ENCODE assay signal across 1 cellular context in the genomic region with DNA sequence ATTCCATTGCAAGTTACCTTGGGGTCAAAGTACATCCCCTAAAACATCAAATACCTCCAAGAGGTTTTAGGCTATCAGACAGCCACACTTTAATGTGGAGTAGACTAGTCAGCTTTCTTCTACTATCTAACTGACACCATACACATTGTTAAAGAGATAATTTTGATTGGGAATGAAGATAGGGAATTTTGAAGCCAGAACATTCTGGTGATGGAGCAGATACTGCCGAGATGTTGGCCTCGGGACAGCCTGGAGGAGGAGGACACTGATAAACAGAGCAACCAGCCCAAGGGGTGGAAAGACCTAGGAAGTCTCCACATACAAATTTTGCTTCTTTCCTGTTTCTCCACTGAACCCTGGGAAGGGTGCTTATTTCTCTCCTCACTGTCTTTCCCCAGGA.
TF ChIP-seq lines count a peak whose summit lies in the region.

No MANE protein-coding gene starts in this region.

TF ChIP-seq in K562, 482 proteins besides CTCF, POLR2A, EP300 and RAD21 (continued from another document and continues in another):
- TF ChIP-seq MBD2 (IDR thresholded peaks at IDR 0.05; ENCODE audit: borderline replicate concordance, low read depth): 0 out of 2 replicates have a peak, but pooled peaks have one; percentile 23
- no peak for TF ChIP-seq ZNF764 (CRISPR knock-in tag; IDR thresholded peaks at IDR 0.05; ENCODE audit: low read depth)
- 0 out of 4 replicates have a peak, but pooled peaks of 1 of the 2 experiments have one; percentile 46 for TF ChIP-seq ARNT (IDR thresholded peaks at IDR 0.05)
- TF ChIP-seq ATF4 (CRISPR knock-in tag; IDR thresholded peaks at IDR 0.05): peak; percentile 43; the same call in 1 of the 2 replicates
- TF ChIP-seq ZBTB12 (CRISPR knock-in tag; IDR thresholded peaks at IDR 0.05): no peak
- TF ChIP-seq, protein P1, sequence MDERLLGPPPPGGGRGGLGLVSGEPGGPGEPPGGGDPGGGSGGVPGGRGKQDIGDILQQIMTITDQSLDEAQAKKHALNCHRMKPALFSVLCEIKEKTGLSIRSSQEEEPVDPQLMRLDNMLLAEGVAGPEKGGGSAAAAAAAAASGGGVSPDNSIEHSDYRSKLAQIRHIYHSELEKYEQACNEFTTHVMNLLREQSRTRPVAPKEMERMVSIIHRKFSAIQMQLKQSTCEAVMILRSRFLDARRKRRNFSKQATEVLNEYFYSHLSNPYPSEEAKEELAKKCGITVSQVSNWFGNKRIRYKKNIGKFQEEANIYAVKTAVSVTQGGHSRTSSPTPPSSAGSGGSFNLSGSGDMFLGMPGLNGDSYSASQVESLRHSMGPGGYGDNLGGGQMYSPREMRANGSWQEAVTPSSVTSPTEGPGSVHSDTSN (CRISPR knock-in tag; IDR thresholded peaks at IDR 0.05; ENCODE audit: low read depth): no peak
- TF ChIP-seq, protein P1 (tag; conservative IDR thresholded peaks at IDR 0.05; ENCODE audit: low read depth): no peak
- TF ChIP-seq TCF3 (CRISPR knock-in tag; IDR thresholded peaks at IDR 0.05): peak; percentile 75
- no peak for TF ChIP-seq HDAC8 (tag; IDR thresholded peaks at IDR 0.05)
- TF ChIP-seq FIP1L1 (IDR thresholded peaks at IDR 0.05; ENCODE audit: low read depth, low read length, poor library complexity, severe bottlenecking): no peak
- peak; percentile 90 for TF ChIP-seq TEAD4 (IDR thresholded peaks at IDR 0.05; ENCODE audit: low read length)
- no peak for TF ChIP-seq TEAD4 (CRISPR knock-in tag; IDR thresholded peaks at IDR 0.05; ENCODE audit: borderline replicate concordance)
- no peak for TF ChIP-seq ZNF76 (CRISPR knock-in tag; IDR thresholded peaks at IDR 0.05; ENCODE audit: borderline replicate concordance)
- peak; percentile 81 for TF ChIP-seq KLF16 (IDR thresholded peaks at IDR 0.05)
- TF ChIP-seq HDAC1 (IDR thresholded peaks at IDR 0.05): peak in 1 of 2 experiments; percentile 53; a peak in 1 of 4 replicates
- no peak for TF ChIP-seq ZNF121 (CRISPR knock-in tag; conservative IDR thresholded peaks at IDR 0.05)
- TF ChIP-seq ZNF766 (CRISPR knock-in tag; conservative IDR thresholded peaks at IDR 0.05): 0 out of 2 replicates have a peak, but pooled peaks have one; percentile 20
- TF ChIP-seq XRCC4 (IDR thresholded peaks at IDR 0.05; ENCODE audit: extremely low read depth, insufficient read depth, insufficient read length): no peak
- TF ChIP-seq JUND (IDR thresholded peaks at IDR 0.05; ENCODE audit: borderline replicate concordance, low read depth, low read length): peak; percentile 26; the same call in 1 of the 2 replicates
- TF ChIP-seq JUND (tag; IDR thresholded peaks at IDR 0.05; ENCODE audit: borderline replicate concordance, low read depth, low read length): peak; percentile 43; the same call in 1 of the 3 replicates
- no peak for TF ChIP-seq MED1 (CRISPR knock-in tag; IDR thresholded peaks at IDR 0.05; ENCODE audit: borderline replicate concordance)
- TF ChIP-seq TBL1XR1 (IDR thresholded peaks at IDR 0.05; ENCODE audit: low read length in 2 of 2): peak in 1 of 2 experiments; percentile 69; a peak in 1 of 4 replicates
- peak; percentile 95 for TF ChIP-seq ARID1B (IDR thresholded peaks at IDR 0.05)
- 0 out of 4 replicates have a peak, but pooled peaks of 1 of the 2 experiments have one; percentile 12 for TF ChIP-seq MAZ (CRISPR knock-in tag; conservative IDR thresholded peaks at IDR 0.05 in 1 of 2, IDR thresholded peaks at IDR 0.05 in 1 of 2)
- no peak for TF ChIP-seq WHSC1 (IDR thresholded peaks at IDR 0.05; ENCODE audit: low read length)
- TF ChIP-seq SOX6 (IDR thresholded peaks at IDR 0.05): peak; percentile 95
- peak; percentile 45; the same call in 1 of the 2 replicates for TF ChIP-seq LEF1 (IDR thresholded peaks at IDR 0.05)
- peak; percentile 93 for TF ChIP-seq CBFA2T3 (IDR thresholded peaks at IDR 0.05)
- TF ChIP-seq MXI1 (IDR thresholded peaks at IDR 0.05; ENCODE audit: low read depth, low read length): no peak
- no peak for TF ChIP-seq OTX1 (CRISPR knock-in tag; IDR thresholded peaks at IDR 0.05)
- no peak for TF ChIP-seq ZNF79 (CRISPR knock-in tag; IDR thresholded peaks at IDR 0.05; ENCODE audit: low read depth)
- TF ChIP-seq FOXJ2 (tag; IDR thresholded peaks at IDR 0.05): no peak
- no peak for TF ChIP-seq GATA2 (CRISPR knock-in tag; IDR thresholded peaks at IDR 0.05)
- TF ChIP-seq POLR3A (IDR thresholded peaks at IDR 0.05; ENCODE audit: borderline replicate concordance, extremely low read depth, insufficient read depth, insufficient read length): no peak
- peak; percentile 66 to 71 for TF ChIP-seq KDM1A (IDR thresholded peaks at IDR 0.05)
- peak; percentile 34; the same call in 1 of the 2 replicates for TF ChIP-seq STAT5A (IDR thresholded peaks at IDR 0.05; ENCODE audit: borderline replicate concordance, low read length)
- no peak for TF ChIP-seq NR3C1 (CRISPR knock-in tag; IDR thresholded peaks at IDR 0.05)
- TF ChIP-seq CHAMP1 (IDR thresholded peaks at IDR 0.05): no peak
- no peak for TF ChIP-seq ZNF134 (CRISPR knock-in tag; conservative IDR thresholded peaks at IDR 0.05)
- peak; percentile 80 for TF ChIP-seq DPF2 (IDR thresholded peaks at IDR 0.05)
- TF ChIP-seq YBX1 (IDR thresholded peaks at IDR 0.05): no peak
- TF ChIP-seq GATAD2B (IDR thresholded peaks at IDR 0.05; ENCODE audit: borderline replicate concordance): no peak
- peak; percentile 43 for TF ChIP-seq CCNT2 (IDR thresholded peaks at IDR 0.05; ENCODE audit: borderline replicate concordance, extremely low read depth, insufficient read length, low read depth, low read length)
- TF ChIP-seq TEAD1 (CRISPR knock-in tag; IDR thresholded peaks at IDR 0.05): peak in 1 of 2 experiments; percentile 84; a peak in 2 of 4 replicates
- TF ChIP-seq MEIS2 (IDR thresholded peaks at IDR 0.05; ENCODE audit: partially characterized antibody): peak; percentile 31
- TF ChIP-seq RFX7 (CRISPR knock-in tag; IDR thresholded peaks at IDR 0.05): no peak
- no peak for TF ChIP-seq PRMT5 (CRISPR knock-in tag; IDR thresholded peaks at IDR 0.05)
- TF ChIP-seq ESRRA (IDR thresholded peaks at IDR 0.05; ENCODE audit: borderline replicate concordance, low read depth): no peak; the same call in 1 of the 2 replicates
- TF ChIP-seq ATF3 (IDR thresholded peaks at IDR 0.05): no peak
- TF ChIP-seq ATF3 (CRISPR knock-in tag; conservative IDR thresholded peaks at IDR 0.05): no peak
- peak; percentile 57; the same call in 1 of the 2 replicates for TF ChIP-seq NBN (IDR thresholded peaks at IDR 0.05; ENCODE audit: low read depth)
- no peak for TF ChIP-seq BRF1 (IDR thresholded peaks at IDR 0.05; ENCODE audit: borderline replicate concordance, extremely low read depth, insufficient read length)
- peak; percentile 39; the same call in 1 of the 2 replicates for TF ChIP-seq ELF4 (CRISPR knock-in tag; IDR thresholded peaks at IDR 0.05)
- no peak for TF ChIP-seq ETS1 (conservative IDR thresholded peaks at IDR 0.05; ENCODE audit: control insufficient read depth, low read depth, low read length)
- TF ChIP-seq, protein P2, sequence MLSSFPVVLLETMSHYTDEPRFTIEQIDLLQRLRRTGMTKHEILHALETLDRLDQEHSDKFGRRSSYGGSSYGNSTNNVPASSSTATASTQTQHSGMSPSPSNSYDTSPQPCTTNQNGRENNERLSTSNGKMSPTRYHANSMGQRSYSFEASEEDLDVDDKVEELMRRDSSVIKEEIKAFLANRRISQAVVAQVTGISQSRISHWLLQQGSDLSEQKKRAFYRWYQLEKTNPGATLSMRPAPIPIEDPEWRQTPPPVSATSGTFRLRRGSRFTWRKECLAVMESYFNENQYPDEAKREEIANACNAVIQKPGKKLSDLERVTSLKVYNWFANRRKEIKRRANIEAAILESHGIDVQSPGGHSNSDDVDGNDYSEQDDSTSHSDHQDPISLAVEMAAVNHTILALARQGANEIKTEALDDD (IDR thresholded peaks at IDR 0.05): peak; percentile 79
- TF ChIP-seq ZZZ3 (IDR thresholded peaks at IDR 0.05): no peak
- TF ChIP-seq DNMT1 (IDR thresholded peaks at IDR 0.05): no peak
- TF ChIP-seq, protein P3, sequence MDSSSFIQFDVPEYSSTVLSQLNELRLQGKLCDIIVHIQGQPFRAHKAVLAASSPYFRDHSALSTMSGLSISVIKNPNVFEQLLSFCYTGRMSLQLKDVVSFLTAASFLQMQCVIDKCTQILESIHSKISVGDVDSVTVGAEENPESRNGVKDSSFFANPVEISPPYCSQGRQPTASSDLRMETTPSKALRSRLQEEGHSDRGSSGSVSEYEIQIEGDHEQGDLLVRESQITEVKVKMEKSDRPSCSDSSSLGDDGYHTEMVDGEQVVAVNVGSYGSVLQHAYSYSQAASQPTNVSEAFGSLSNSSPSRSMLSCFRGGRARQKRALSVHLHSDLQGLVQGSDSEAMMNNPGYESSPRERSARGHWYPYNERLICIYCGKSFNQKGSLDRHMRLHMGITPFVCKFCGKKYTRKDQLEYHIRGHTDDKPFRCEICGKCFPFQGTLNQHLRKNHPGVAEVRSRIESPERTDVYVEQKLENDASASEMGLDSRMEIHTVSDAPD (CRISPR knock-in tag; IDR thresholded peaks at IDR 0.05): no peak
- peak; percentile 84 for TF ChIP-seq MTA1 (IDR thresholded peaks at IDR 0.05; ENCODE audit: borderline replicate concordance)
- TF ChIP-seq NFIC (IDR thresholded peaks at IDR 0.05): peak; percentile 66
- TF ChIP-seq SMARCA4 (IDR thresholded peaks at IDR 0.05): peak; percentile 88
- no peak for TF ChIP-seq POLR2AphosphoS2 (IDR thresholded peaks at IDR 0.05; ENCODE audit: low read length)
- peak; percentile 30; the same call in 1 of the 2 replicates for TF ChIP-seq NR2C1 (IDR thresholded peaks at IDR 0.05)
- peak; percentile 54 for TF ChIP-seq NR2C1 (tag; IDR thresholded peaks at IDR 0.05)
- peak; percentile 74 for TF ChIP-seq FOSL1 (tag; conservative IDR thresholded peaks at IDR 0.05)
- peak; percentile 88 for TF ChIP-seq CBFA2T2 (conservative IDR thresholded peaks at IDR 0.05)
- no peak for TF ChIP-seq CHD2 (IDR thresholded peaks at IDR 0.05; ENCODE audit: low read depth, low read length)
- TF ChIP-seq NCOA1 (IDR thresholded peaks at IDR 0.05; ENCODE audit: low read depth): peak; percentile 50; the same call in 1 of the 2 replicates
- TF ChIP-seq NEUROD1 (IDR thresholded peaks at IDR 0.05; ENCODE audit: borderline replicate concordance, low read depth, low read length, partially characterized antibody): peak; percentile 16
- peak; percentile 41; the same call in 1 of the 2 replicates for TF ChIP-seq ZNF436 (CRISPR knock-in tag; IDR thresholded peaks at IDR 0.05)
